ENCODE assay signal across 8 cellular contexts in the genomic region with DNA sequence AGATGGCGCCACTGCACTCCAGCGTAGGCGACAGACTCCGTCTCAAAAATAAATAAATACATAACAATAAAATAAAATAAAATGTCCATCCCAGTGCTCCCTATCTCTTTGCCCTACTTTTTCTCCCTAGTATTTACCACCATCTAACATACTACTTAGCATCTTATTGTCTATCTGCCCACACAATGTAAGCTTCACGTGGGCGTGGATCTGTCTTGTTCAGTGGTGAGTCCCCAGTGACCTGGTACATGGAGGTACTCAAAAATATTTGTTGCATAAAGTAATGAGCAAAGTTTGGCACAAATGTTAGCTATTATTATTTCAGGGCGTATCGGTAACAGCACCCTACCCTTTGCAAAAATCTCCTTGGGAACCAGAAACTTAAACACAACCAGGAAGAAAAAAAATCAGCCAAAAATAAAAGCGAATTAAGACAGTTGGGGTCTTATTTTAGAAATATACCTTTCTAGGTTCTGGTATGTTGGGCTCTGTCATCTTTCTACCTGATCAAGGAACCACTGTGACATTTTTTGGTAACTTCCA. TPM values are rescaled to one million over a fixed set of nuclear protein-coding genes. Genes with fewer than 3 reads are reported as not detected.
DNase-seq lines count a peak whose midpoint lies in the region; ATAC-seq and TF ChIP-seq lines count a peak whose summit lies in the region.

No MANE protein-coding gene starts in this region.

- 42 to 45% methylated on average over 6 to 8 of the region's 9 CpGs for WGBS in gastroesophageal sphincter (ENCODE audit: low coverage in 1 of 2), 2 donors

- H3K36me3 ChIP-seq in H7 (replicated peaks; ENCODE audit: control insufficient read depth, insufficient read depth, low read length), result no peaks in the 10 kb centered on the region
- H3K36me3 ChIP-seq in gastroesophageal sphincter, result no peaks in the 10 kb centered on the region
- H3K36me3 ChIP-seq in skeletal muscle tissue (ENCODE audit: control insufficient read depth in 3 of 3, insufficient read depth in 3 of 3, low read length in 3 of 3), result no peaks in the 10 kb centered on the region

- no peaks in the 10 kb centered on the region for H3K9me3 Mint-ChIP-seq in T-cell

- peak overlapping the region; percentile 82 to 85 (median 82) for H3K9ac ChIP-seq in skeletal muscle tissue (ENCODE audit: low read depth in 1 of 3, low read length in 3 of 3)

- H3K36me3 Mint-ChIP-seq in T-cell, result no peaks in the 10 kb centered on the region

- H3K27ac ChIP-seq in gastroesophageal sphincter, result peak overlapping the region; percentile 88 to 95 (median 91)
- peak overlapping the region; percentile 54 for H3K27ac ChIP-seq in skeletal muscle tissue (ENCODE audit: low read depth, low read length)

- H3K27me3 Mint-ChIP-seq in T-cell, result no peaks in the 10 kb centered on the region

- no peak for TF ChIP-seq POLR2A in gastroesophageal sphincter (IDR thresholded peaks at IDR 0.05)

- ATAC-seq in T-cell (replicated peaks in 1 of 4) (no peak), gastroesophageal sphincter (no peak), HG03469 (IDR thresholded peaks at IDR 0.05; ENCODE audit: unreplicated experiment) (no peak), GM18868 (IDR thresholded peaks at IDR 0.05; ENCODE audit: unreplicated experiment) (no peak)

- H3K9me3 ChIP-seq in gastroesophageal sphincter, result no peaks in the 10 kb centered on the region
- no peaks in the 10 kb centered on the region for H3K9me3 ChIP-seq in skeletal muscle tissue (ENCODE audit: control insufficient read depth in 3 of 3, low read length in 3 of 3)

- peak overlapping the region; percentile 64 to 75 (median 68) for H3K4me3 Mint-ChIP-seq in T-cell

- CTCF ChIA-PET in T-cell (lab: Charles Lee), result interaction anchor here (0.5 to 1.3 kb wide), 4 partner anchors 23 to 397 kb away, joined by 3 to 5 read pairs (median 3); a partner anchor contains a TSS

- H3K4me3 ChIP-seq in H7 (ENCODE audit: insufficient read depth, low read depth, low read length) (peak overlapping the region; percentile 62), gastroesophageal sphincter (peak overlapping the region; percentile 89 to 91), skeletal muscle tissue (ENCODE audit: low read length in 3 of 3) (peak overlapping the region; percentile 73 to 76 (median 75))

- H3K27me3 ChIP-seq in H7 (ENCODE audit: control insufficient read depth, insufficient read depth, low read length), result peaks cover 14% of the 10 kb centered on the region
- H3K27me3 ChIP-seq in gastroesophageal sphincter, result no peaks in the 10 kb centered on the region
- H3K27me3 ChIP-seq in skeletal muscle tissue (ENCODE audit: control insufficient read depth in 3 of 3, insufficient read depth in 3 of 3, low read length in 3 of 3), result no peaks in the 10 kb centered on the region

- POLR2A ChIA-PET in T-cell (lab: Charles Lee), result interaction anchor here in 1 of 2 donors (0.6 kb wide), 2 partner anchors 135 to 247 kb away, joined by 3 to 5 read pairs; no protein-coding TSS in a partner anchor

- no peak for DNase-seq in H7
- no peak for DNase-seq in T-cell
- DNase-seq in 8988T, result no peak
- DNase-seq in activated CD8-positive, alpha-beta memory T cell treated with anti-CD3 and anti-CD28 coated beads for 24 hours, result no peak

- TF ChIP-seq EP300 in gastroesophageal sphincter (IDR thresholded peaks at IDR 0.05), result no peak

- H3K27ac Mint-ChIP-seq in T-cell, result peak overlapping the region in 1 of 2 donors; percentile 77

- peaks cover 25 to 34% (median 33%) of the 10 kb centered on the region in 3 donors for H3K4me1 Mint-ChIP-seq in T-cell

- H3K4me1 ChIP-seq in gastroesophageal sphincter, result peaks cover 0 to 43% (median 11%) of the 10 kb centered on the region in 3 donors
- H3K4me1 ChIP-seq in skeletal muscle tissue (ENCODE audit: control insufficient read depth in 3 of 3, insufficient read depth in 3 of 3, low read length in 3 of 3), result peaks cover 12 to 13% (median 13%) of the 10 kb centered on the region in 3 donors

- TF ChIP-seq CTCF in gastroesophageal sphincter (IDR thresholded peaks at IDR 0.05), result no peak

RNA-seq across cellular contexts. Expression of a gene that starts 0.5 kb away (rescaled TPM):
- 21.9 and 39.8 TPM in 2 replicates for total RNA-seq in H7 (2014; rRNA removed; shearing (Covaris generic))
- total RNA-seq in T-cell, result 10 to 100 TPM; 17.4 to 29.3 (median 25.9) TPM
- 100 to 1,000 TPM in 1 of 4 donors, 10 to 100 TPM in 3; 42.8 to 113 (median 75.7) TPM for total RNA-seq in gastroesophageal sphincter
- 88.2 TPM for total RNA-seq in skeletal muscle tissue

RNA-seq across cellular contexts. Expression of a gene that starts 17.5 kb away (rescaled TPM):
- 41.3 and 49.7 TPM in 2 replicates for total RNA-seq in H7 (2014; rRNA removed; shearing (Covaris generic))
- total RNA-seq in T-cell (10 to 100 TPM in 3 of 5 donors, 1 to 10 TPM in 2; 5.5 to 16.4 (median 11.1) TPM), gastroesophageal sphincter (1 to 10 TPM; 2.8 to 6.0 (median 3.4) TPM), skeletal muscle tissue (5.7 TPM)
